Comparison of ENCODE assay signal across 10 cellular contexts in genomic region chr17:15946611-15947120, GRCh38. TPM values are rescaled to one million over a fixed set of nuclear protein-coding genes. Genes with fewer than 3 reads are reported as not detected.
DNase-seq lines count a peak whose midpoint lies in the region; ATAC-seq and TF ChIP-seq lines count a peak whose summit lies in the region.
"Had no signal": no experiment of that assay in that cellular context is flagged by ENCODE, and none has a peak within 500 bp of the region (broad histone marks: within the 10 kb centered on the region; RNA-seq: fewer than 3 reads in every experiment).

No MANE protein-coding gene starts in this region.

- TF ChIP-seq CTCF in CD8-positive, alpha-beta T cell (IDR thresholded peaks at IDR 0.05), result no peak
- TF ChIP-seq CTCF in colonic mucosa (IDR thresholded peaks at IDR 0.05) (no peak), natural killer cell (IDR thresholded peaks at IDR 0.05) (no peak)

- H3K36me3 Mint-ChIP-seq in CD8-positive, alpha-beta T cell, result no peaks in the 10 kb centered on the region
- H3K36me3 Mint-ChIP-seq in natural killer cell, result no peaks in the 10 kb centered on the region

- peaks cover 10% of the 10 kb centered on the region for H3K27me3 ChIP-seq in CD8-positive, alpha-beta T cell (ENCODE audit: insufficient read depth, low read length)
- H3K27me3 ChIP-seq in MG63 (no peaks in the 10 kb centered on the region), colonic mucosa (no peaks in the 10 kb centered on the region)

- peaks cover 30% of the 10 kb centered on the region for H3K27me3 Mint-ChIP-seq in CD8-positive, alpha-beta T cell (ENCODE audit: low read depth)
- H3K27me3 Mint-ChIP-seq in natural killer cell (ENCODE audit: low read depth in 2 of 2), result peaks cover 23 to 30% of the 10 kb centered on the region in 2 donors

- peak overlapping the region; percentile 40 to 91 for H3K9ac ChIP-seq in colonic mucosa (ENCODE audit: low read depth in 2 of 2, low read length in 2 of 2)

- no peaks in the 10 kb centered on the region for H3K36me3 ChIP-seq in CD8-positive, alpha-beta T cell (ENCODE audit: insufficient read depth, low read length)
- H3K36me3 ChIP-seq in MG63, result no peaks in the 10 kb centered on the region
- no peaks in the 10 kb centered on the region for H3K36me3 ChIP-seq in colonic mucosa

- ATAC-seq in CD8-positive, alpha-beta T cell, result no peak
- no peak for ATAC-seq in natural killer cell

- H3K27ac ChIP-seq in CD8-positive, alpha-beta T cell (ENCODE audit: low read depth, low read length), result no peak overlapping the region
- H3K27ac ChIP-seq in colonic mucosa, result peak overlapping the region; percentile 89
- H3K27ac ChIP-seq: coronary artery had no signal

- no peak overlapping the region for H3K4me3 ChIP-seq in CD8-positive, alpha-beta T cell (ENCODE audit: low read depth, low read length)
- peak overlapping the region; percentile 66 for H3K4me3 ChIP-seq in MG63
- peak overlapping the region; percentile 70 for H3K4me3 ChIP-seq in colonic mucosa

- no peak overlapping the region for H3K27ac Mint-ChIP-seq in CD8-positive, alpha-beta T cell
- H3K27ac Mint-ChIP-seq in natural killer cell, result no peak overlapping the region

- no peaks in the 10 kb centered on the region for H3K9me3 ChIP-seq in CD8-positive, alpha-beta T cell (ENCODE audit: low read length)
- H3K9me3 ChIP-seq in MG63, result no peaks in the 10 kb centered on the region
- H3K9me3 ChIP-seq in colonic mucosa, result no peaks in the 10 kb centered on the region

- CTCF ChIA-PET in CD8-positive, alpha-beta T cell (lab: Charles Lee), result no interaction called here

- peaks cover 10% of the 10 kb centered on the region for H3K4me1 Mint-ChIP-seq in CD8-positive, alpha-beta T cell (ENCODE audit: low read depth)
- peaks cover 8 to 9% of the 10 kb centered on the region in 2 donors for H3K4me1 Mint-ChIP-seq in natural killer cell

- intact Hi-C loops in CD8-positive, alpha-beta T cell (cut with DNase I, micrococcal nuclease), result no loop called here
- intact Hi-C loops in colonic mucosa (cut with DNase I) (no loop called here), natural killer cell (cut with micrococcal nuclease) (no loop called here)

- peak overlapping the region; percentile 73 for H3K4me3 Mint-ChIP-seq in CD8-positive, alpha-beta T cell
- peak overlapping the region; percentile 35 for H3K4me3 Mint-ChIP-seq in natural killer cell

- H3K9me3 Mint-ChIP-seq in CD8-positive, alpha-beta T cell, result no peaks in the 10 kb centered on the region
- no peaks in the 10 kb centered on the region for H3K9me3 Mint-ChIP-seq in natural killer cell

- peaks cover 6% of the 10 kb centered on the region for H3K4me1 ChIP-seq in CD8-positive, alpha-beta T cell (ENCODE audit: insufficient read depth, low read length)
- no peaks in the 10 kb centered on the region for H3K4me1 ChIP-seq in colonic mucosa

- DNase-seq in CD8-positive, alpha-beta T cell, result no peak
- DNase-seq in MG63 (no peak), colonic mucosa (peak; percentile 64), natural killer cell (no peak), NCI-H2227 (lab: John Stamatoyannopoulos, UW; ENCODE audit: unreplicated experiment) (no peak), anterior cingulate cortex (lab: John Stamatoyannopoulos, UW) (no peak), NCI-H2081 (lab: John Stamatoyannopoulos, UW) (no peak)
- DNase-seq in stimulated activated CD4-positive, alpha-beta T cell treated with anti-CD3 and anti-CD28 coated beads, Interleukin-1b, Interleukin-23, amount 100 ng/mL, for 48 hours, result no peak
- DNase-seq: NCI-H1436 treated with DMSO at 0.1 percent for 48 hours had no signal

- POLR2A ChIA-PET in CD8-positive, alpha-beta T cell (lab: Charles Lee), result no interaction called here

RNA-seq across cellular contexts. Expression of gene ADORA2B, which starts 1.7 kb away (rescaled TPM):
- not detected for total RNA-seq in CD8-positive, alpha-beta T cell
- 16.0 and 24.5 TPM in 2 replicates for total RNA-seq in MG63 (2014; rRNA removed; shearing (Covaris generic); ENCODE audit: low replicate concordance)
- 10 to 100 TPM; 20.8 to 39.4 TPM for total RNA-seq in colonic mucosa
- total RNA-seq in natural killer cell, result under 1 TPM; 0.14 to 0.88 (median 0.41) TPM

RNA-seq across cellular contexts. Expression of gene ZSWIM7, which starts 52.8 kb away (rescaled TPM):
- total RNA-seq in CD8-positive, alpha-beta T cell, result 10 to 100 TPM; 10.3 to 10.8 TPM
- total RNA-seq in MG63 (2014; rRNA removed; shearing (Covaris generic); ENCODE audit: low replicate concordance), result 11.5 and 30.2 TPM in 2 replicates
- total RNA-seq in colonic mucosa (10 to 100 TPM; 17.7 to 18.8 TPM), natural killer cell (10 to 100 TPM; 14.6 to 19.0 (median 16.3) TPM)

RNA-seq across cellular contexts. Expression of gene TTC19, which starts 53.0 kb away (rescaled TPM):
- 10 to 100 TPM; 63.5 to 71.9 TPM for total RNA-seq in CD8-positive, alpha-beta T cell
- total RNA-seq in MG63 (2014; rRNA removed; shearing (Covaris generic); ENCODE audit: low replicate concordance), result 7.1 and 9.2 TPM in 2 replicates
- 10 to 100 TPM; 44.5 to 55.2 TPM for total RNA-seq in colonic mucosa
- 10 to 100 TPM; 40.1 to 42.3 (median 40.2) TPM for total RNA-seq in natural killer cell
